1 cellular context compared by ENCODE assay signal in the genomic region with DNA sequence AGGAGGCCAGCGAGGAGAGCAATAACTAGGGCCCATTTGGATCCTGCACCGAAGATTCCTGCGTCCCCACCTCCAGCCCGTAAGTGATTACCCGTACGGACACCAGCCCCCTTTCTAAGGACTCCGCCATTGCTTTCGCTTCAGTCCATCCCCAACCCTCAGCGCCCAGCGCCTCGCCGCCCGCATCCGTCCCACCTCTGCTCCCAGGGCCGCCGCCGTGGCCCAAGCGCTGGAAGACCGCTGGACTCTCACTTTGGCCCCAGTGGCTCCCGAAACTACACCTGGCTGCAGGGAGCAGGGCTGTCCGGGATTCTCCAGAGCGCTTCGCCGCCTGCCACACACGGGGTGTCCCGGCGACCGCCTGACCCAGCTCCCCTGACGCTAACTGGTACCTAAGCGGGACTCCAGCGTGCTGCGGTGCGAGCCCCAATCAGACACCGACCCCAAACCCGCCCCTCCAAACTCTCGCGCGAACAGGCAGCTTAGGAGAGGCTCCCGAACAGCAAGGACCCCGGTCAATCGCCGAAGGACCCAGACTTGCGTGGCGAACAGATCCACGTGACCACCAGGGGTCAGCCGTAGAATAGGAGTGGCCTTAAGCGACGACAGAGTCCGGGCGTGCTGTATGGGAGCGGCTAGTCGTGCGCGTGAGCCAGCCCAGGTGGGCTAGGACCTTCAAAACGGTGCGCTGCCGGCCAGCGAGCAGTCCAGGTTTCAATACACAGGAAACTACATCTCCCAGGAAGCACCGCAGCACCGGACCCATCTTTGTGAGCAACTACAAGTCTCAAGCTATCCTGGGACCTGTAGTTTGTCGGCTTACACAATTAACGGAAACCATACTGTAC.
TF ChIP-seq lines count a peak whose summit lies in the region.

TSS of gene CNPY2 (minus strand) at position 363 of the 848 bp plus-strand sequence. CDS start 771 bp downstream, outside the sequence.

TF ChIP-seq in GM12878, 131 proteins besides CTCF, POLR2A, EP300 and RAD21 (continued from another document):
- TF ChIP-seq, protein P1, sequence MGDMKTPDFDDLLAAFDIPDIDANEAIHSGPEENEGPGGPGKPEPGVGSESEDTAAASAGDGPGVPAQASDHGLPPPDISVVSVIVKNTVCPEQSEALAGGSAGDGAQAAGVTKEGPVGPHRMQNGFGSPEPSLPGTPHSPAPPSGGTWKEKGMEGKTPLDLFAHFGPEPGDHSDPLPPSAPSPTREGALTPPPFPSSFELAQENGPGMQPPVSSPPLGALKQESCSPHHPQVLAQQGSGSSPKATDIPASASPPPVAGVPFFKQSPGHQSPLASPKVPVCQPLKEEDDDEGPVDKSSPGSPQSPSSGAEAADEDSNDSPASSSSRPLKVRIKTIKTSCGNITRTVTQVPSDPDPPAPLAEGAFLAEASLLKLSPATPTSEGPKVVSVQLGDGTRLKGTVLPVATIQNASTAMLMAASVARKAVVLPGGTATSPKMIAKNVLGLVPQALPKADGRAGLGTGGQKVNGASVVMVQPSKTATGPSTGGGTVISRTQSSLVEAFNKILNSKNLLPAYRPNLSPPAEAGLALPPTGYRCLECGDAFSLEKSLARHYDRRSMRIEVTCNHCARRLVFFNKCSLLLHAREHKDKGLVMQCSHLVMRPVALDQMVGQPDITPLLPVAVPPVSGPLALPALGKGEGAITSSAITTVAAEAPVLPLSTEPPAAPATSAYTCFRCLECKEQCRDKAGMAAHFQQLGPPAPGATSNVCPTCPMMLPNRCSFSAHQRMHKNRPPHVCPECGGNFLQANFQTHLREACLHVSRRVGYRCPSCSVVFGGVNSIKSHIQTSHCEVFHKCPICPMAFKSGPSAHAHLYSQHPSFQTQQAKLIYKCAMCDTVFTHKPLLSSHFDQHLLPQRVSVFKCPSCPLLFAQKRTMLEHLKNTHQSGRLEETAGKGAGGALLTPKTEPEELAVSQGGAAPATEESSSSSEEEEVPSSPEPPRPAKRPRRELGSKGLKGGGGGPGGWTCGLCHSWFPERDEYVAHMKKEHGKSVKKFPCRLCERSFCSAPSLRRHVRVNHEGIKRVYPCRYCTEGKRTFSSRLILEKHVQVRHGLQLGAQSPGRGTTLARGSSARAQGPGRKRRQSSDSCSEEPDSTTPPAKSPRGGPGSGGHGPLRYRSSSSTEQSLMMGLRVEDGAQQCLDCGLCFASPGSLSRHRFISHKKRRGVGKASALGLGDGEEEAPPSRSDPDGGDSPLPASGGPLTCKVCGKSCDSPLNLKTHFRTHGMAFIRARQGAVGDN (IDR thresholded peaks at IDR 0.05) = no peak
- TF ChIP-seq ZNF622 (IDR thresholded peaks at IDR 0.05) (no peak), MTA3 (IDR thresholded peaks at IDR 0.05; ENCODE audit: borderline replicate concordance, low read length) (no peak; the same call in 1 of the 2 replicates), CBFB (IDR thresholded peaks at IDR 0.05; ENCODE audit: low read depth) (peak; percentile 90), MYB (IDR thresholded peaks at IDR 0.05; ENCODE audit: borderline replicate concordance, low read depth, low read length) (peak; percentile 78), BCL11A (IDR thresholded peaks at IDR 0.05; ENCODE audit: low read depth, low read length) (no peak), MAX (IDR thresholded peaks at IDR 0.05; ENCODE audit: low read depth, low read length) (peak; percentile 87), YBX1 (IDR thresholded peaks at IDR 0.05) (no peak), IKZF2 (IDR thresholded peaks at IDR 0.05) (no peak; a peak in 1 of 4 replicates), MYC (IDR thresholded peaks at IDR 0.05; ENCODE audit: insufficient read depth, insufficient read length, insufficient replicate concordance, low read length, severe bottlenecking) (peak; percentile 74), HDAC6 (IDR thresholded peaks at IDR 0.05; ENCODE audit: unreplicated experiment) (peak; percentile 44), IRF4 (IDR thresholded peaks at IDR 0.05; ENCODE audit: low read depth, low read length) (no peak), RELA (IDR thresholded peaks at IDR 0.05; ENCODE audit: borderline replicate concordance, partially characterized antibody) (peak; percentile 41), CREM (IDR thresholded peaks at IDR 0.05; ENCODE audit: low read depth) (peak; percentile 93), SPI1 (IDR thresholded peaks at IDR 0.05; ENCODE audit: borderline replicate concordance, insufficient read depth, low read depth, low read length) (no peak), RB1 (IDR thresholded peaks at IDR 0.05; ENCODE audit: borderline replicate concordance) (peak; percentile 66; the same call in 1 of the 2 replicates)
- TF ChIP-seq, protein P2, sequence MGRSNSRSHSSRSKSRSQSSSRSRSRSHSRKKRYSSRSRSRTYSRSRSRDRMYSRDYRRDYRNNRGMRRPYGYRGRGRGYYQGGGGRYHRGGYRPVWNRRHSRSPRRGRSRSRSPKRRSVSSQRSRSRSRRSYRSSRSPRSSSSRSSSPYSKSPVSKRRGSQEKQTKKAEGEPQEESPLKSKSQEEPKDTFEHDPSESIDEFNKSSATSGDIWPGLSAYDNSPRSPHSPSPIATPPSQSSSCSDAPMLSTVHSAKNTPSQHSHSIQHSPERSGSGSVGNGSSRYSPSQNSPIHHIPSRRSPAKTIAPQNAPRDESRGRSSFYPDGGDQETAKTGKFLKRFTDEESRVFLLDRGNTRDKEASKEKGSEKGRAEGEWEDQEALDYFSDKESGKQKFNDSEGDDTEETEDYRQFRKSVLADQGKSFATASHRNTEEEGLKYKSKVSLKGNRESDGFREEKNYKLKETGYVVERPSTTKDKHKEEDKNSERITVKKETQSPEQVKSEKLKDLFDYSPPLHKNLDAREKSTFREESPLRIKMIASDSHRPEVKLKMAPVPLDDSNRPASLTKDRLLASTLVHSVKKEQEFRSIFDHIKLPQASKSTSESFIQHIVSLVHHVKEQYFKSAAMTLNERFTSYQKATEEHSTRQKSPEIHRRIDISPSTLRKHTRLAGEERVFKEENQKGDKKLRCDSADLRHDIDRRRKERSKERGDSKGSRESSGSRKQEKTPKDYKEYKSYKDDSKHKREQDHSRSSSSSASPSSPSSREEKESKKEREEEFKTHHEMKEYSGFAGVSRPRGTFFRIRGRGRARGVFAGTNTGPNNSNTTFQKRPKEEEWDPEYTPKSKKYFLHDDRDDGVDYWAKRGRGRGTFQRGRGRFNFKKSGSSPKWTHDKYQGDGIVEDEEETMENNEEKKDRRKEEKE (IDR thresholded peaks at IDR 0.05) = no peak
- TF ChIP-seq, protein P3, sequence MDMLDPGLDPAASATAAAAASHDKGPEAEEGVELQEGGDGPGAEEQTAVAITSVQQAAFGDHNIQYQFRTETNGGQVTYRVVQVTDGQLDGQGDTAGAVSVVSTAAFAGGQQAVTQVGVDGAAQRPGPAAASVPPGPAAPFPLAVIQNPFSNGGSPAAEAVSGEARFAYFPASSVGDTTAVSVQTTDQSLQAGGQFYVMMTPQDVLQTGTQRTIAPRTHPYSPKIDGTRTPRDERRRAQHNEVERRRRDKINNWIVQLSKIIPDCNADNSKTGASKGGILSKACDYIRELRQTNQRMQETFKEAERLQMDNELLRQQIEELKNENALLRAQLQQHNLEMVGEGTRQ (IDR thresholded peaks at IDR 0.05; ENCODE audit: borderline replicate concordance, low read depth, low read length) = peak; percentile 67
